Comparison of ENCODE assay signal across 25 cellular contexts in the genomic region with DNA sequence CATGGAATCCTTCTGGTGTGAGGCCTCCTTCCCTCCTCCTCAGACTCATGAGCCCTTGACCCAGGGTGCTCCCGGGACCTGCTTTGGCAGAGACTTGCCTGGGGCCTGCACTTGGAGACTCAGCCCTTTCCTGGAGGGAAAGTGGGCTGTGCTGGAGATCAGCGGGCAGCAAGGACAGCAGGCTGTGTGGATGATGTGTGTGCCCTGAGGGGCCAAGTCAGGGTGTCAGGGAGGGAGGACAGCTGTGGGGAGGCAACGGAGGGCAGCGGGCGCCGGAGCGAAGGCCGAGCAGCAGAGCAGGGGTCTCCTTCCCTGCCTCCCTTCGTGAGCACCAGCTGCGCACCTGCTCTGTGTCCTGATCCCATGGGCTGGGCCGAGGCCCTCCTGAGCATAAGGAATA. TPM values are rescaled to one million over a fixed set of nuclear protein-coding genes. Genes with fewer than 3 reads are reported as not detected.
DNase-seq lines count a peak whose midpoint lies in the region; ATAC-seq and TF ChIP-seq lines count a peak whose summit lies in the region.
"Had no signal": no experiment of that assay in that cellular context is flagged by ENCODE, and none has a peak within 500 bp of the region (broad histone marks: within the 10 kb centered on the region; RNA-seq: fewer than 3 reads in every experiment).

No MANE protein-coding gene starts in this region.

- H3K36me3 Mint-ChIP-seq in activated CD8-positive, alpha-beta T cell treated with anti-CD3 and anti-CD28 coated beads, Interleukin-2, amount 10 ng/mL, durations not matched to agents 7 days and 5 days (ENCODE audit: low read depth), result no peaks in the 10 kb centered on the region
- no peaks in the 10 kb centered on the region for H3K36me3 Mint-ChIP-seq in activated CD8-positive, alpha-beta T cell treated with anti-CD3 and anti-CD28 coated beads for 36 hours (ENCODE audit: low read depth)
- H3K36me3 Mint-ChIP-seq in activated T-helper 2 cell treated with anti-CD3 and anti-CD28 coated beads, Interferon-gamma antibody, Interleukin-2, Interleukin-4, amounts not matched to agents 10 μg/mL and 5 μg/mL and 100 μg/mL, durations not matched to agents 14 hours and 24 hours and 36 hours (ENCODE audit: low read depth), result no peaks in the 10 kb centered on the region

- H3K27me3 ChIP-seq in BLaER1 treated with 17β-estradiol and CSF1 and Interleukin-3, amounts not matched to agents 10 nM and 100 nM, result peaks cover 0 to 67% (median 0%) of the 10 kb centered on the region in 11 experiments; a peak in 10 of 22 replicates

- POLR2A ChIA-PET in activated CD8-positive, alpha-beta T cell treated with anti-CD3 and anti-CD28 coated beads, Interleukin-2, amount 10 ng/mL, durations not matched to agents 7 days and 5 days (lab: Charles Lee), result interaction anchor here (0.7 kb wide), 1 partner anchor 413 kb away, joined by 3 read pairs; no protein-coding TSS in a partner anchor
- POLR2A ChIA-PET in activated CD8-positive, alpha-beta T cell treated with anti-CD3 and anti-CD28 coated beads for 36 hours (lab: Charles Lee), result no interaction called here

- no peak overlapping the region for H3K27ac ChIP-seq in BLaER1 treated with 17β-estradiol and CSF1 and Interleukin-3, amounts not matched to agents 10 nM and 100 nM
- H3K27ac ChIP-seq: PC-9, RWPE1 had no signal

- H3K4me3 Mint-ChIP-seq in activated CD8-positive, alpha-beta T cell treated with anti-CD3 and anti-CD28 coated beads, Interleukin-2, amount 10 ng/mL, durations not matched to agents 7 days and 5 days, result no peak overlapping the region
- no peak overlapping the region for H3K4me3 Mint-ChIP-seq in activated CD8-positive, alpha-beta T cell treated with anti-CD3 and anti-CD28 coated beads for 36 hours
- H3K4me3 Mint-ChIP-seq in activated T-helper 2 cell treated with anti-CD3 and anti-CD28 coated beads, Interferon-gamma antibody, Interleukin-2, Interleukin-4, amounts not matched to agents 10 μg/mL and 5 μg/mL and 100 μg/mL, durations not matched to agents 14 hours and 24 hours and 36 hours (ENCODE audit: low read depth), result no peak overlapping the region

- no peak for DNase-seq in activated CD8-positive, alpha-beta T cell treated with anti-CD3 and anti-CD28 coated beads, Interleukin-2, amount 10 ng/mL, durations not matched to agents 7 days and 5 days
- DNase-seq in activated CD8-positive, alpha-beta T cell treated with anti-CD3 and anti-CD28 coated beads for 36 hours, result no peak
- no peak for DNase-seq in activated T-helper 2 cell treated with anti-CD3 and anti-CD28 coated beads, Interferon-gamma antibody, Interleukin-2, Interleukin-4, amounts not matched to agents 10 μg/mL and 5 μg/mL and 100 μg/mL, durations not matched to agents 14 hours and 24 hours and 36 hours (ENCODE audit: low spot score)
- DNase-seq in posterior vena cava (ENCODE audit: low spot score), result peak; percentile 52
- DNase-seq in SKM-1 (lab: John Stamatoyannopoulos, UW; ENCODE audit: unreplicated experiment), result no peak
- no peak for DNase-seq in NCI-H1417 treated with DMSO at 0.1 percent for 48 hours (lab: John Stamatoyannopoulos, UW)
- DNase-seq: AML-193, EL, GF-D8, KBM-7, MM.1S, NCI-H1048, NCI-H1436, NCI-H187 treated with DMSO at 0.1 percent for 48 hours, NCI-H2107, NCI-H2227 treated with DMSO at 0.1 percent for 48 hours, NCI-H510A, NCI-H748 treated with DMSO at 0.1 percent for 48 hours, PC-9, SHP77 treated with DMSO at 0.1 percent for 48 hours had no signal

- peaks cover 0 to 85% (median 0%) of the 10 kb centered on the region in 11 experiments; a peak in 6 of 22 replicates for H4K20me1 ChIP-seq in BLaER1 treated with 17β-estradiol and CSF1 and Interleukin-3, amounts not matched to agents 10 nM and 100 nM

- H3K36me3 ChIP-seq in BLaER1 treated with 17β-estradiol and CSF1 and Interleukin-3, amounts not matched to agents 10 nM and 100 nM, result no peaks in the 10 kb centered on the region

- H3K4me1 Mint-ChIP-seq in activated CD8-positive, alpha-beta T cell treated with anti-CD3 and anti-CD28 coated beads, Interleukin-2, amount 10 ng/mL, durations not matched to agents 7 days and 5 days (ENCODE audit: low read depth), result peaks cover 56% of the 10 kb centered on the region
- peaks cover 58% of the 10 kb centered on the region for H3K4me1 Mint-ChIP-seq in activated CD8-positive, alpha-beta T cell treated with anti-CD3 and anti-CD28 coated beads for 36 hours (ENCODE audit: low read depth)
- peaks cover 68% of the 10 kb centered on the region for H3K4me1 Mint-ChIP-seq in activated T-helper 2 cell treated with anti-CD3 and anti-CD28 coated beads, Interferon-gamma antibody, Interleukin-2, Interleukin-4, amounts not matched to agents 10 μg/mL and 5 μg/mL and 100 μg/mL, durations not matched to agents 14 hours and 24 hours and 36 hours (ENCODE audit: low read depth)

- H3K27me3 Mint-ChIP-seq in activated CD8-positive, alpha-beta T cell treated with anti-CD3 and anti-CD28 coated beads, Interleukin-2, amount 10 ng/mL, durations not matched to agents 7 days and 5 days (ENCODE audit: low read depth), result no peaks in the 10 kb centered on the region
- no peaks in the 10 kb centered on the region for H3K27me3 Mint-ChIP-seq in activated CD8-positive, alpha-beta T cell treated with anti-CD3 and anti-CD28 coated beads for 36 hours
- no peaks in the 10 kb centered on the region for H3K27me3 Mint-ChIP-seq in activated T-helper 2 cell treated with anti-CD3 and anti-CD28 coated beads, Interferon-gamma antibody, Interleukin-2, Interleukin-4, amounts not matched to agents 10 μg/mL and 5 μg/mL and 100 μg/mL, durations not matched to agents 14 hours and 24 hours and 36 hours (ENCODE audit: low read depth)

- peak overlapping the region; percentile 60 for H3K27ac Mint-ChIP-seq in activated CD8-positive, alpha-beta T cell treated with anti-CD3 and anti-CD28 coated beads, Interleukin-2, amount 10 ng/mL, durations not matched to agents 7 days and 5 days
- H3K27ac Mint-ChIP-seq in activated CD8-positive, alpha-beta T cell treated with anti-CD3 and anti-CD28 coated beads for 36 hours, result no peak overlapping the region
- H3K27ac Mint-ChIP-seq in activated T-helper 2 cell treated with anti-CD3 and anti-CD28 coated beads, Interferon-gamma antibody, Interleukin-2, Interleukin-4, amounts not matched to agents 10 μg/mL and 5 μg/mL and 100 μg/mL, durations not matched to agents 14 hours and 24 hours and 36 hours, result peak overlapping the region; percentile 31

- no peak for TF ChIP-seq CTCF in activated CD8-positive, alpha-beta T cell treated with anti-CD3 and anti-CD28 coated beads for 36 hours (IDR thresholded peaks at IDR 0.05)

- H3K9ac ChIP-seq in BLaER1 treated with 17β-estradiol and CSF1 and Interleukin-3, amounts not matched to agents 10 nM and 100 nM, result peak overlapping the region in 1 of 11 experiments; percentile 14; a peak in 1 of 22 replicates

- H3K9me3 Mint-ChIP-seq in activated CD8-positive, alpha-beta T cell treated with anti-CD3 and anti-CD28 coated beads, Interleukin-2, amount 10 ng/mL, durations not matched to agents 7 days and 5 days (ENCODE audit: insufficient read depth), result no peaks in the 10 kb centered on the region
- H3K9me3 Mint-ChIP-seq in activated CD8-positive, alpha-beta T cell treated with anti-CD3 and anti-CD28 coated beads for 36 hours, result no peaks in the 10 kb centered on the region
- no peaks in the 10 kb centered on the region for H3K9me3 Mint-ChIP-seq in activated T-helper 2 cell treated with anti-CD3 and anti-CD28 coated beads, Interferon-gamma antibody, Interleukin-2, Interleukin-4, amounts not matched to agents 10 μg/mL and 5 μg/mL and 100 μg/mL, durations not matched to agents 14 hours and 24 hours and 36 hours

- no peak for ATAC-seq in activated CD8-positive, alpha-beta T cell treated with anti-CD3 and anti-CD28 coated beads, Interleukin-2, amount 10 ng/mL, durations not matched to agents 7 days and 5 days
- no peak for ATAC-seq in activated CD8-positive, alpha-beta T cell treated with anti-CD3 and anti-CD28 coated beads for 36 hours
- no peak for ATAC-seq in HG03565 (IDR thresholded peaks at IDR 0.05; ENCODE audit: unreplicated experiment)

- H3K4me3 ChIP-seq in BLaER1 treated with 17β-estradiol and CSF1 and Interleukin-3, amounts not matched to agents 10 nM and 100 nM, result no peak overlapping the region
- H3K4me3 ChIP-seq: PC-9 had no signal

- intact Hi-C loops in activated CD8-positive, alpha-beta T cell treated with anti-CD3 and anti-CD28 coated beads for 36 hours (cut with micrococcal nuclease), result loop anchor here (10.0 kb wide), 2 partner anchors 167 to 307 kb away; no protein-coding TSS in a partner anchor
- intact Hi-C loops in activated T-helper 2 cell treated with anti-CD3 and anti-CD28 coated beads, Interferon-gamma antibody, Interleukin-2, Interleukin-4, amounts not matched to agents 10 μg/mL and 5 μg/mL and 100 μg/mL, durations not matched to agents 14 hours and 24 hours and 36 hours (cut with micrococcal nuclease), result loop anchor here (5.0 to 10.0 kb wide), 2 partner anchors 170 to 273 kb away; a partner anchor contains a TSS
- intact Hi-C loops in posterior vena cava (cut with DNase I), result no loop called here

- peaks cover 25 to 62% (median 49%) of the 10 kb centered on the region in 10 experiments for H3K4me1 ChIP-seq in BLaER1 treated with 17β-estradiol and CSF1 and Interleukin-3, amounts not matched to agents 10 nM and 100 nM

- peak overlapping the region in 8 of 11 experiments; percentile 70 to 88 (median 84); a peak in 16 of 22 replicates for H3K4me2 ChIP-seq in BLaER1 treated with 17β-estradiol and CSF1 and Interleukin-3, amounts not matched to agents 10 nM and 100 nM
- H3K4me2 ChIP-seq: PC-9 had no signal

- H3K9me3 ChIP-seq in BLaER1 treated with 17β-estradiol and CSF1 and Interleukin-3, amounts not matched to agents 10 nM and 100 nM (replicated peaks in 1 of 11), result no peaks in the 10 kb centered on the region

- CTCF ChIA-PET in activated CD8-positive, alpha-beta T cell treated with anti-CD3 and anti-CD28 coated beads, Interleukin-2, amount 10 ng/mL, durations not matched to agents 7 days and 5 days (lab: Charles Lee), result interaction anchor here (0.9 to 2.9 kb wide), 3 partner anchors 67 to 433 kb away, joined by 3 to 14 read pairs (median 3); no protein-coding TSS in a partner anchor
- CTCF ChIA-PET in activated CD8-positive, alpha-beta T cell treated with anti-CD3 and anti-CD28 coated beads for 36 hours (lab: Charles Lee), result interaction anchor here (0.6 to 1.7 kb wide), 5 partner anchors 64 to 113 kb away, joined by 3 to 7 read pairs (median 3); no protein-coding TSS in a partner anchor

RNA-seq across cellular contexts. Expression of a gene that starts 6.1 kb away (rescaled TPM):
- under 1 TPM; 0.55 to 0.61 TPM for total RNA-seq in activated CD8-positive, alpha-beta T cell treated with anti-CD3 and anti-CD28 coated beads, Interleukin-2, amount 10 ng/mL, durations not matched to agents 7 days and 5 days
- 10 to 100 TPM; 61.5 to 64.1 TPM for total RNA-seq in activated CD8-positive, alpha-beta T cell treated with anti-CD3 and anti-CD28 coated beads for 36 hours
- 764 and 772 TPM in 2 replicates for total RNA-seq in activated T-helper 2 cell treated with anti-CD3 and anti-CD28 coated beads, Interferon-gamma antibody, Interleukin-2, Interleukin-4, amounts not matched to agents 10 μg/mL and 5 μg/mL and 100 μg/mL, durations not matched to agents 14 hours and 24 hours and 36 hours
- total RNA-seq in posterior vena cava, result not detected
- total RNA-seq: PC-9 had no signal

RNA-seq across cellular contexts. Expression of a gene that starts 7.0 kb away (rescaled TPM):
- total RNA-seq in activated CD8-positive, alpha-beta T cell treated with anti-CD3 and anti-CD28 coated beads, Interleukin-2, amount 10 ng/mL, durations not matched to agents 7 days and 5 days, result not detected
- under 1 TPM; 0.25 to 0.98 TPM for total RNA-seq in activated CD8-positive, alpha-beta T cell treated with anti-CD3 and anti-CD28 coated beads for 36 hours
- 140 and 142 TPM in 2 replicates for total RNA-seq in activated T-helper 2 cell treated with anti-CD3 and anti-CD28 coated beads, Interferon-gamma antibody, Interleukin-2, Interleukin-4, amounts not matched to agents 10 μg/mL and 5 μg/mL and 100 μg/mL, durations not matched to agents 14 hours and 24 hours and 36 hours
- total RNA-seq in posterior vena cava, result not detected
- total RNA-seq: A172, H4, PC-9 had no signal

RNA-seq across cellular contexts. Expression of a gene that starts 56.0 kb away (rescaled TPM):
- total RNA-seq in activated CD8-positive, alpha-beta T cell treated with anti-CD3 and anti-CD28 coated beads, Interleukin-2, amount 10 ng/mL, durations not matched to agents 7 days and 5 days, result 10 to 100 TPM; 20.8 to 21.5 TPM
- total RNA-seq in activated CD8-positive, alpha-beta T cell treated with anti-CD3 and anti-CD28 coated beads for 36 hours, result 1 to 10 TPM; 3.3 to 4.7 TPM
- total RNA-seq in activated T-helper 2 cell treated with anti-CD3 and anti-CD28 coated beads, Interferon-gamma antibody, Interleukin-2, Interleukin-4, amounts not matched to agents 10 μg/mL and 5 μg/mL and 100 μg/mL, durations not matched to agents 14 hours and 24 hours and 36 hours, result 27.7 and 34.0 TPM in 2 replicates
- under 1 TPM; 0.32 to 0.62 TPM for total RNA-seq in posterior vena cava
- total RNA-seq: PC-9 had no signal

Comparison
In these comparisons a context has a peak if more than half of its experiments do, and no peak if none do; other contexts are left out.
1. RNA of a gene that starts 6.1 kb away (total RNA-seq): 764 to 772 TPM in activated T-helper 2 cell treated with anti-CD3 and anti-CD28 coated beads, Interferon-gamma antibody, Interleukin-2, Interleukin-4, amounts not matched to agents 10 μg/mL and 5 μg/mL and 100 μg/mL, durations not matched to agents 14 hours and 24 hours and 36 hours and 61.5 to 64.1 TPM in activated CD8-positive, alpha-beta T cell treated with anti-CD3 and anti-CD28 coated beads for 36 hours; 0.55 to 0.61 TPM in activated CD8-positive, alpha-beta T cell treated with anti-CD3 and anti-CD28 coated beads, Interleukin-2, amount 10 ng/mL, durations not matched to agents 7 days and 5 days and not detected in posterior vena cava; every median in the first group is over 10 times any median in the second.
2. RNA of a gene that starts 7.0 kb away (total RNA-seq): 140 to 142 TPM in activated T-helper 2 cell treated with anti-CD3 and anti-CD28 coated beads, Interferon-gamma antibody, Interleukin-2, Interleukin-4, amounts not matched to agents 10 μg/mL and 5 μg/mL and 100 μg/mL, durations not matched to agents 14 hours and 24 hours and 36 hours; 0.25 to 0.98 TPM in activated CD8-positive, alpha-beta T cell treated with anti-CD3 and anti-CD28 coated beads for 36 hours, not detected in activated CD8-positive, alpha-beta T cell treated with anti-CD3 and anti-CD28 coated beads, Interleukin-2, amount 10 ng/mL, durations not matched to agents 7 days and 5 days and not detected in posterior vena cava; every median in the first group is over 10 times any median in the second.
3. intact Hi-C loops: an anchor here in activated CD8-positive, alpha-beta T cell treated with anti-CD3 and anti-CD28 coated beads for 36 hours (10.0 kb wide) and activated T-helper 2 cell treated with anti-CD3 and anti-CD28 coated beads, Interferon-gamma antibody, Interleukin-2, Interleukin-4, amounts not matched to agents 10 μg/mL and 5 μg/mL and 100 μg/mL, durations not matched to agents 14 hours and 24 hours and 36 hours (5.0 to 10.0 kb wide); none called in posterior vena cava.